In the genomic region with DNA sequence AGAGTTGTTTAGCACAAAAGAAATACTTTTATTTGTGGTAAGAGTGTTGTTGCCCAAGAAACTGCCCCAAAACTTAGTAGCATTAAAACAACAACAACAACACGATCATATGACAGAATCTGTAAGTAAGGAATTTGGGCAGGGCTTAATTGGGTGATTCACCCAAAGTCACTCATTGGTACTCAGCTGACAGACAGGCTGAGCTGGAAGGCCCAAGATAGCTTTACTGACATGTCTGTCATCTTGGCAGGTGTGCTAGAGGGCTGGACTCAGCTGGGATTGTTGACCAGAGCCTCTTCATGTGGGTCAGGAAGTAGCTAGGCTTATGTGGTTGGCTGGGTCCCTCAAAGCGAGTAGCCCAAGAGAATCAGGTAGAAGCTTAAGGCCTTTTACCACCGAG, we compare ENCODE assay signal across 17 cellular contexts. TPM values are rescaled to one million over a fixed set of nuclear protein-coding genes. Genes with fewer than 3 reads are reported as not detected.
A peak's percentile ranks its signal among the peaks of the same experiment; 100 is the strongest.
DNase-seq lines count a peak whose midpoint lies in the region; ATAC-seq and TF ChIP-seq lines count a peak whose summit lies in the region.
"Had no signal": no experiment of that assay in that cellular context is flagged by ENCODE, and none has a peak within 500 bp of the region (broad histone marks: within the 10 kb centered on the region; RNA-seq: fewer than 3 reads in every experiment).

No MANE protein-coding gene starts in this region.

- in situ Hi-C loops in Caki2 (cut with HindIII; ENCODE audit: low pct_unique_long_range_greater_than_20kb, low sequenced_read_pairs): no loop called here

- peaks cover 2% of the 10 kb centered on the region for H3K4me1 Mint-ChIP-seq in activated T-cell treated with anti-CD3 and anti-CD28 coated beads, Interleukin-2, amount 50 U/mL, for 4 hours (ENCODE audit: low read depth)

- H3K27me3 Mint-ChIP-seq in activated T-cell treated with anti-CD3 and anti-CD28 coated beads, Interleukin-2, amount 50 U/mL, for 4 hours (ENCODE audit: low read depth): no peaks in the 10 kb centered on the region

- ATAC-seq in left lung (peak; percentile 23), HG02678 (IDR thresholded peaks at IDR 0.05; ENCODE audit: unreplicated experiment) (no peak)
- no peak for ATAC-seq in activated T-cell treated with anti-CD3 and anti-CD28 coated beads, Interleukin-2, amount 50 U/mL, for 4 hours
- ATAC-seq: HepG2 had no signal

- TF ChIP-seq CTCF in choroid plexus epithelial cell (conservative IDR thresholded peaks at IDR 0.05; ENCODE audit: low read depth, low read length): no peak
- TF ChIP-seq CTCF in left lung (IDR thresholded peaks at IDR 0.05): no peak

- H3K27ac ChIP-seq in left lung: no peak overlapping the region
- H3K27ac ChIP-seq: SJSA1, stomach, WERI-Rb-1 had no signal

- H3K36me3 ChIP-seq in left lung: peaks cover 0 to 42% of the 10 kb centered on the region in 2 donors

- no peaks in the 10 kb centered on the region for H3K4me1 ChIP-seq in left lung
- H3K4me1 ChIP-seq: SJSA1 had no signal

- H3K4me3 Mint-ChIP-seq in activated T-cell treated with anti-CD3 and anti-CD28 coated beads, Interleukin-2, amount 50 U/mL, for 4 hours: no peak overlapping the region

- peaks cover 3% of the 10 kb centered on the region for H3K9me3 Mint-ChIP-seq in activated T-cell treated with anti-CD3 and anti-CD28 coated beads, Interleukin-2, amount 50 U/mL, for 4 hours

- intact Hi-C loops in left lung (cut with DNase I): no loop called here

- H3K36me3 Mint-ChIP-seq in activated T-cell treated with anti-CD3 and anti-CD28 coated beads, Interleukin-2, amount 50 U/mL, for 4 hours (ENCODE audit: insufficient read depth): peaks cover 22% of the 10 kb centered on the region

- DNase-seq in Caki2 (ENCODE audit: low read depth) (peak; percentile 6), M059J (ENCODE audit: low read depth) (peak; percentile 41), choroid plexus epithelial cell (ENCODE audit: low read depth) (peak; percentile 41), left lung (no peak), islet precursor cell (no peak), activated gamma-delta T cell treated with Interleukin-2 at 50 U/mL for 16 hours (no peak)
- no peak for DNase-seq in activated T-cell treated with anti-CD3 and anti-CD28 coated beads, Interleukin-2, amount 50 U/mL, for 4 hours
- DNase-seq: activated CD8-positive, alpha-beta memory T cell treated with anti-CD3 and anti-CD28 coated beads, Interleukin-2, amount 50 U/mL, for 48 hours; C1 segment of cervical spinal cord; NCI-H1436; NCI-H526; right cardiac atrium; stomach; WERI-Rb-1 had no signal

- H3K4me3 ChIP-seq in choroid plexus epithelial cell (ENCODE audit: low read depth, low read length): no peak overlapping the region
- no peak overlapping the region for H3K4me3 ChIP-seq in left lung
- H3K4me3 ChIP-seq: SJSA1, stomach had no signal

- no peaks in the 10 kb centered on the region for H3K27me3 ChIP-seq in left lung
- H3K27me3 ChIP-seq: SJSA1, stomach had no signal

- H3K9me3 ChIP-seq in left lung: no peaks in the 10 kb centered on the region
- H3K9me3 ChIP-seq: SJSA1, stomach had no signal

RNA-seq across cellular contexts. Expression of a gene that starts 52.3 kb away (rescaled TPM):
- 6.2 and 33.7 TPM in 2 replicates for total RNA-seq in Caki2 (2014; rRNA removed; shearing (Covaris generic); ENCODE audit: low replicate concordance)
- total RNA-seq in M059J (2014; rRNA removed; shearing (Covaris generic)): 14.3 and 18.5 TPM in 2 replicates
- total RNA-seq in left lung: 10 to 100 TPM; 24.3 to 28.6 TPM
- 10 to 100 TPM; 14.5 to 20.0 (median 18.9) TPM for total RNA-seq in activated T-cell treated with anti-CD3 and anti-CD28 coated beads, Interleukin-2, amount 50 U/mL, for 4 hours

Comparison
In these comparisons a context has a peak if more than half of its experiments do, and no peak if none do; other contexts are left out.
1. DNase-seq: peak in Caki2 (single experiment), M059J (single experiment) and choroid plexus epithelial cell (single experiment); none in left lung (0 of 2), islet precursor cell (single experiment), activated T-cell treated with anti-CD3 and anti-CD28 coated beads, Interleukin-2, amount 50 U/mL, for 4 hours (single experiment) and activated gamma-delta T cell treated with Interleukin-2 at 50 U/mL for 16 hours (single experiment).